ENCODE assay signal across 24 cellular contexts in the genomic region with DNA sequence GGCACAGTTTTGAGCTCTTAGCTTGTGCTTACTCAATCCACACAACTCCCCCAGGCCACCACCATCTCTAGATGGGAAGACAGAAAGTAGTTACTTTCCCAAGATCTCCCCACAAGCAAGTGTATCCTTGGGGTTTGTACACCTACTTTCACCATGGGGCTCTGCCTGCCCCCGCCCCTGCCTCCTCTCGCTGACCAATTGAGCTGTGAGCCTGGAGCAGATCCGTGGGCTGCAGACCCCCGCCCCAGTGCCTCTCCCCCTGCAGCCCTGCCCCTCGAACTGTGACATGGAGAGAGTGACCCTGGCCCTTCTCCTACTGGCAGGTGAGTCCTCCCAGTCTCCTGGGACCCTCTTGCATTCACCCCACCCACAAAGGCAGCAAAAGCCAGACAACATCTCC. TPM values are rescaled to one million over a fixed set of nuclear protein-coding genes. Genes with fewer than 3 reads are reported as not detected.
DNase-seq lines count a peak whose midpoint lies in the region; ATAC-seq and TF ChIP-seq lines count a peak whose summit lies in the region.
"Had no signal": no experiment of that assay in that cellular context is flagged by ENCODE, and none has a peak within 500 bp of the region (broad histone marks: within the 10 kb centered on the region; RNA-seq: fewer than 3 reads in every experiment).

No MANE protein-coding gene starts in this region.

- ATAC-seq in omental fat pad (ENCODE audit: low FRiP score) (no peak), HG03025 (IDR thresholded peaks at IDR 0.05; ENCODE audit: low FRiP score, unreplicated experiment) (no peak), HG03039 (IDR thresholded peaks at IDR 0.05; ENCODE audit: unreplicated experiment) (no peak)

- no peak overlapping the region for H3K27ac Mint-ChIP-seq in chondrocyte (ENCODE audit: unreplicated experiment)
- peak overlapping the region; percentile 49 for H3K27ac Mint-ChIP-seq in progenitor cell of endocrine pancreas

- H3K79me1 ChIP-seq in mesendoderm (ENCODE audit: low read length): no peaks in the 10 kb centered on the region

- H2AK5ac ChIP-seq in mesendoderm (ENCODE audit: low read length): no peak overlapping the region

- no peak overlapping the region for H3K4me2 ChIP-seq in mesendoderm (ENCODE audit: low read length)

- no peak overlapping the region for H3K27ac ChIP-seq in mesendoderm (ENCODE audit: low read depth, low read length)

- H3K9me3 Mint-ChIP-seq in chondrocyte (ENCODE audit: low read depth) (no peaks in the 10 kb centered on the region), progenitor cell of endocrine pancreas (ENCODE audit: low read depth) (no peaks in the 10 kb centered on the region)
- H3K9me3 Mint-ChIP-seq: CD8-positive, alpha-beta memory T cell had no signal

- peaks cover 3% of the 10 kb centered on the region for H3K4me1 ChIP-seq in mesendoderm (ENCODE audit: control insufficient read depth, low read depth, low read length)

- H4K5ac ChIP-seq in mesendoderm (ENCODE audit: low read length): no peak overlapping the region

- no peak overlapping the region for H2BK15ac ChIP-seq in mesendoderm (replicated peaks; ENCODE audit: low read depth)

- no CpG with 5 or more reads among the region's 5 CpGs for WGBS in mesendoderm (ENCODE audit: extremely low coverage, insufficient coverage, low lambda C conversion rate)

- no peaks in the 10 kb centered on the region for H3K79me2 ChIP-seq in mesendoderm (ENCODE audit: control insufficient read depth, insufficient read depth, low read length)

- H4K8ac ChIP-seq in mesendoderm (ENCODE audit: low read depth, low read length): no peak overlapping the region

- no peak overlapping the region for H3K9ac ChIP-seq in mesendoderm (ENCODE audit: low read length)

- no peak overlapping the region for H3K4me3 ChIP-seq in mesendoderm (ENCODE audit: low read length)

- no peak overlapping the region for H3K18ac ChIP-seq in mesendoderm (ENCODE audit: low read length)

- peak overlapping the region; percentile 15 for H3K56ac ChIP-seq in mesendoderm (ENCODE audit: low read length)

- no peaks in the 10 kb centered on the region for H3K27me3 ChIP-seq in mesendoderm (ENCODE audit: insufficient read depth, low read length, poor library complexity)

- DNase-seq in D341Med (ENCODE audit: low spot score): peak; percentile 28
- DNase-seq in chondrocyte (ENCODE audit: low spot score): peak; percentile 42
- no peak for DNase-seq in mesendoderm
- no peak for DNase-seq in progenitor cell of endocrine pancreas (ENCODE audit: low spot score, unreplicated experiment)
- no peak for DNase-seq in omental fat pad (ENCODE audit: low spot score)
- no peak for DNase-seq in activated CD4-positive, alpha-beta T cell treated with anti-CD3 and anti-CD28 coated beads, Interleukin-2, amount 50 U/mL, for 1 hour
- DNase-seq: AML-193; Calu3; CD8-positive, alpha-beta memory T cell; DMS53; GDM1; Karpas-422; MV-4-11; NCI-H1105 treated with DMSO at 0.1 percent for 48 hours; NCI-H2029 treated with DMSO at 0.1 percent for 48 hours; NCI-H226; NCI-H524; OCI-M1 had no signal

- no peak overlapping the region for H2BK5ac ChIP-seq in mesendoderm (ENCODE audit: low read length)

- H3K4ac ChIP-seq in mesendoderm (ENCODE audit: low read depth, low read length): no peak overlapping the region

- H3K23ac ChIP-seq in mesendoderm (ENCODE audit: low read length): no peak overlapping the region

- no peak overlapping the region for H2BK120ac ChIP-seq in mesendoderm (ENCODE audit: low read depth, low read length)

- H3K36me3 Mint-ChIP-seq in chondrocyte (ENCODE audit: low read depth) (no peaks in the 10 kb centered on the region), progenitor cell of endocrine pancreas (ENCODE audit: insufficient read depth) (no peaks in the 10 kb centered on the region)
- H3K36me3 Mint-ChIP-seq: CD8-positive, alpha-beta memory T cell had no signal

- H3K4me1 Mint-ChIP-seq in chondrocyte (ENCODE audit: low read depth): no peaks in the 10 kb centered on the region
- H3K4me1 Mint-ChIP-seq in progenitor cell of endocrine pancreas (ENCODE audit: low read depth): peaks cover 20% of the 10 kb centered on the region

- H3K4me3 Mint-ChIP-seq in chondrocyte (ENCODE audit: unreplicated experiment): no peak overlapping the region
- H3K4me3 Mint-ChIP-seq in progenitor cell of endocrine pancreas (ENCODE audit: low read depth): no peak overlapping the region
- H3K4me3 Mint-ChIP-seq: CD8-positive, alpha-beta memory T cell had no signal

- H3K27me3 Mint-ChIP-seq in chondrocyte (ENCODE audit: low read depth) (no peaks in the 10 kb centered on the region), progenitor cell of endocrine pancreas (no peaks in the 10 kb centered on the region)

- no peaks in the 10 kb centered on the region for H3K36me3 ChIP-seq in mesendoderm (ENCODE audit: control insufficient read depth, insufficient read depth, low read length)

- no peak for TF ChIP-seq CTCF in chondrocyte (IDR thresholded peaks at IDR 0.05)
- no peak for TF ChIP-seq CTCF in progenitor cell of endocrine pancreas (IDR thresholded peaks at IDR 0.05; ENCODE audit: unreplicated experiment)
- no peak for TF ChIP-seq CTCF in omental fat pad (IDR thresholded peaks at IDR 0.05)

RNA-seq across cellular contexts. Expression of a gene that starts 2.0 kb away (rescaled TPM):
- total RNA-seq in chondrocyte (not detected in 3 replicates), progenitor cell of endocrine pancreas (not detected in 2 replicates), omental fat pad (not detected)
- not detected for polyA plus RNA-seq in mesendoderm (2013, experiment 1 of 2)
- 0.13 TPM for polyA plus RNA-seq in mesendoderm (2013, experiment 2 of 2)
- total RNA-seq: A172; Calu3; CD8-positive, alpha-beta memory T cell; H1; M059J had no signal
- polyA plus RNA-seq: AG04450; CD8-positive, alpha-beta memory T cell; H1 had no signal

RNA-seq across cellular contexts. Expression of a gene that starts 35.5 kb away (rescaled TPM):
- 122 to 126 TPM (median 123 TPM) in 3 replicates for total RNA-seq in chondrocyte
- 258 TPM for polyA plus RNA-seq in mesendoderm (2013, experiment 1 of 2)
- 258 TPM for polyA plus RNA-seq in mesendoderm (2013, experiment 2 of 2)
- total RNA-seq in progenitor cell of endocrine pancreas: 211 and 221 TPM in 2 replicates
- total RNA-seq in omental fat pad: 100 to 1,000 TPM; 140 to 345 (median 164) TPM

Comparison
In these comparisons a context has a peak if more than half of its experiments do, and no peak if none do; other contexts are left out.
1. DNase-seq: peak in D341Med (single experiment) and chondrocyte (single experiment); none in mesendoderm (single experiment), progenitor cell of endocrine pancreas (single experiment), omental fat pad (single experiment) and activated CD4-positive, alpha-beta T cell treated with anti-CD3 and anti-CD28 coated beads, Interleukin-2, amount 50 U/mL, for 1 hour (single experiment).